Comparison of ENCODE assay signal across 8 cellular contexts in genomic region chr5:179668404-179668803, GRCh38. TPM values are rescaled to one million over a fixed set of nuclear protein-coding genes. Genes with fewer than 3 reads are reported as not detected.
DNase-seq lines count a peak whose midpoint lies in the region; ATAC-seq and TF ChIP-seq lines count a peak whose summit lies in the region.

No MANE protein-coding gene starts in this region.

- no peak overlapping the region for H4K8ac ChIP-seq in mesendoderm (ENCODE audit: low read depth, low read length)

- no peak overlapping the region for H2BK5ac ChIP-seq in mesendoderm (ENCODE audit: low read length)

- DNase-seq in GM06990 (ENCODE audit: extremely low read depth, insufficient read length), result no peak
- DNase-seq in HT-29 (ENCODE audit: low spot score), result peak; percentile 32
- peak; percentile 32 for DNase-seq in T-helper 9 cell
- peak; percentile 78 for DNase-seq in ecto neural progenitor cell (ENCODE audit: low spot score)
- peak; percentile 87 for DNase-seq in mesendoderm
- no peak for DNase-seq in NCI-H2107 treated with DMSO at 0.1 percent for 48 hours (lab: John Stamatoyannopoulos, UW; ENCODE audit: unreplicated experiment)

- H3K18ac ChIP-seq in mesendoderm (ENCODE audit: low read length), result no peak overlapping the region

- peak; percentile 98 for TF ChIP-seq CTCF in GM06990 (IDR thresholded peaks at IDR 0.05; ENCODE audit: insufficient read depth, low read length, poor library complexity, severe bottlenecking)

- H3K27ac ChIP-seq in mesendoderm (ENCODE audit: low read depth, low read length), result no peak overlapping the region

- no peaks in the 10 kb centered on the region for H3K27me3 ChIP-seq in GM06990 (replicated peaks; ENCODE audit: control insufficient read depth, insufficient read depth, low read length)
- no peaks in the 10 kb centered on the region for H3K27me3 ChIP-seq in mesendoderm (ENCODE audit: insufficient read depth, low read length, poor library complexity)

- no peak overlapping the region for H2BK120ac ChIP-seq in mesendoderm (ENCODE audit: low read depth, low read length)

- no peak overlapping the region for H2AK5ac ChIP-seq in mesendoderm (ENCODE audit: low read length)

- no peak overlapping the region for H3K23ac ChIP-seq in mesendoderm (ENCODE audit: low read length)

- no peak overlapping the region for H3K9ac ChIP-seq in mesendoderm (ENCODE audit: low read length)

- H3K79me1 ChIP-seq in mesendoderm (ENCODE audit: low read length), result no peaks in the 10 kb centered on the region

- ATAC-seq in HG03108 (IDR thresholded peaks at IDR 0.05; ENCODE audit: unreplicated experiment) (no peak), GM21576 (IDR thresholded peaks at IDR 0.05; ENCODE audit: unreplicated experiment) (no peak)

- H3K36me3 ChIP-seq in GM06990 (ENCODE audit: control insufficient read depth, insufficient read depth, low read length) (no peaks in the 10 kb centered on the region; the same call in 1 of the 2 replicates), mesendoderm (ENCODE audit: control insufficient read depth, insufficient read depth, low read length) (no peaks in the 10 kb centered on the region)

- no peak overlapping the region for H4K5ac ChIP-seq in mesendoderm (ENCODE audit: low read length)

- H3K4me1 ChIP-seq in mesendoderm (ENCODE audit: control insufficient read depth, low read depth, low read length), result no peaks in the 10 kb centered on the region

- H3K4me2 ChIP-seq in mesendoderm (ENCODE audit: low read length), result no peak overlapping the region

- no peak overlapping the region for H2BK15ac ChIP-seq in mesendoderm (replicated peaks; ENCODE audit: low read depth)

- no CpG with 5 or more reads among the region's 7 CpGs for WGBS in mesendoderm (ENCODE audit: extremely low coverage, insufficient coverage, low lambda C conversion rate)

- no peak overlapping the region for H3K4me3 ChIP-seq in GM06990 (replicated peaks; ENCODE audit: low read depth, low read length)
- H3K4me3 ChIP-seq in mesendoderm (ENCODE audit: low read length), result no peak overlapping the region

- H3K56ac ChIP-seq in mesendoderm (ENCODE audit: low read length), result no peak overlapping the region

- no peaks in the 10 kb centered on the region for H3K79me2 ChIP-seq in mesendoderm (ENCODE audit: control insufficient read depth, insufficient read depth, low read length)

- H3K4ac ChIP-seq in mesendoderm (ENCODE audit: low read depth, low read length), result no peak overlapping the region

RNA-seq across cellular contexts. Expression of gene CBY3, which starts 12.4 kb away (rescaled TPM):
- total RNA-seq in HT-29 (2014; rRNA removed; shearing (Covaris generic)), result not detected in 2 replicates
- polyA plus RNA-seq in mesendoderm (2013, experiment 1 of 2), result 0.13 TPM
- 0.08 TPM for polyA plus RNA-seq in mesendoderm (2013, experiment 2 of 2)

RNA-seq across cellular contexts. Expression of gene CANX, which starts 30.4 kb away (rescaled TPM):
- total RNA-seq in HT-29 (2014; rRNA removed; shearing (Covaris generic)), result 239 and 260 TPM in 2 replicates
- 382 TPM for polyA plus RNA-seq in mesendoderm (2013, experiment 1 of 2)
- 362 TPM for polyA plus RNA-seq in mesendoderm (2013, experiment 2 of 2)

RNA-seq across cellular contexts. Expression of gene HNRNPH1, which starts 44.9 kb away (rescaled TPM):
- 436 and 484 TPM in 2 replicates for total RNA-seq in HT-29 (2014; rRNA removed; shearing (Covaris generic))
- polyA plus RNA-seq in mesendoderm (2013, experiment 1 of 2), result 521 TPM
- polyA plus RNA-seq in mesendoderm (2013, experiment 2 of 2), result 495 TPM

Comparison
In these comparisons a context has a peak if more than half of its experiments do, and no peak if none do; other contexts are left out.
1. DNase-seq: peak in HT-29 (single experiment), T-helper 9 cell (single experiment), ecto neural progenitor cell (single experiment) and mesendoderm (single experiment); none in GM06990 (single experiment) and NCI-H2107 treated with DMSO at 0.1 percent for 48 hours (single experiment).